In the genomic region with DNA sequence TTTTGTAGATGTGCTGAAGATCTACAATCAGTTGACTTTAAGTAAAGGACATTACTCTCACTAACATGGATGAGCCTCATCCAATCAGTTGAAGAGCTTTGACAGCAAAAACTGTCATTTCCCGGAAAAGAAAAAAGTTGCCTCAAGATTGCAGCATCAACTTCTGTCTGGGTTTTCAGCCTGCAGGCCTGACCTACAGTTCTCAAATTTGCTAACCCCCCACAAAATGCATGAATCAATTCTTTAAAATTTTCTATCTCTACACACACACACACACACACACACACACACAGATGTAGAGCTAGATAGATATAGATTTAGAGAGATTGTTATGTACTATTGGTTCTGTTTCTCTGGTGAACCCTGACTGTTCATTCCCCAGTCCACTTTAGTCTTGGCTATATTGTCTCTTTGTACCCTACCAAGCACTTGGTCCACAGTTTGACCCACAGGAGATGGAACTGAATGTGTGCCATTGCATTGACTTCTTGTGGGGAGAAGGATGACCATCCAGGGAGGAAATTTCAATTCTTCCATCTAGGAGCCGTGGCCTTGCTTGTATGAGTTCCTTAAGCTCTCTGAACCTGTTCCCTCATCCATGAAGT, we compare ENCODE assay signal across 1 cellular context.
TF ChIP-seq lines count a peak whose summit lies in the region.

No MANE protein-coding gene starts in this region.

TF ChIP-seq in K562, 482 proteins besides CTCF, POLR2A, EP300 and RAD21 (continues in another document):
- TF ChIP-seq CCNT2 (IDR thresholded peaks at IDR 0.05; ENCODE audit: borderline replicate concordance, extremely low read depth, insufficient read length, low read depth, low read length) (no peak), TRIM28 (IDR thresholded peaks at IDR 0.05) (no peak), KAT8 (IDR thresholded peaks at IDR 0.05; ENCODE audit: low read depth) (no peak), ZNF197 (CRISPR knock-in tag; IDR thresholded peaks at IDR 0.05; ENCODE audit: low read depth) (no peak; the same call in 1 of the 2 replicates), RBM39 (optimal IDR thresholded peaks at IDR 0.05; ENCODE audit: low read depth, low read length) (no peak), ERF (CRISPR knock-in tag; IDR thresholded peaks at IDR 0.05) (no peak), MAZ (CRISPR knock-in tag; conservative IDR thresholded peaks at IDR 0.05 in 1 of 2, IDR thresholded peaks at IDR 0.05 in 1 of 2) (no peak), ZZZ3 (IDR thresholded peaks at IDR 0.05) (no peak), CTBP1 (IDR thresholded peaks at IDR 0.05; ENCODE audit: borderline replicate concordance) (no peak), ZNF24 (IDR thresholded peaks at IDR 0.05) (no peak), SETDB1 (IDR thresholded peaks at IDR 0.05; ENCODE audit: low read length) (no peak), ZNF212 (CRISPR knock-in tag; IDR thresholded peaks at IDR 0.05) (no peak), FOXJ3 (CRISPR knock-in tag; IDR thresholded peaks at IDR 0.05) (no peak), MYBL2 (IDR thresholded peaks at IDR 0.05; ENCODE audit: low read depth) (no peak), MYBL2 (CRISPR knock-in tag; IDR thresholded peaks at IDR 0.05; ENCODE audit: borderline replicate concordance) (no peak), KDM4B (IDR thresholded peaks at IDR 0.05; ENCODE audit: borderline replicate concordance in 2 of 2, low read depth in 1 of 2) (no peak), NR3C1 (CRISPR knock-in tag; IDR thresholded peaks at IDR 0.05) (no peak), SNRNP70 (optimal IDR thresholded peaks at IDR 0.05; ENCODE audit: low read depth, low read length) (no peak), FOXA1 (IDR thresholded peaks at IDR 0.05; ENCODE audit: borderline replicate concordance) (no peak), GATA2 (CRISPR knock-in tag; IDR thresholded peaks at IDR 0.05) (no peak), NFE2L1 (tag; IDR thresholded peaks at IDR 0.05; ENCODE audit: borderline replicate concordance, low read depth) (no peak), ARNT (IDR thresholded peaks at IDR 0.05) (no peak), NR2C2 (CRISPR knock-in tag; IDR thresholded peaks at IDR 0.05) (no peak), NR2C2 (tag; IDR thresholded peaks at IDR 0.05) (peak; percentile 53; the same call in 1 of the 2 replicates), MBD2 (IDR thresholded peaks at IDR 0.05; ENCODE audit: borderline replicate concordance, low read depth) (no peak), U2AF2 (optimal IDR thresholded peaks at IDR 0.05; ENCODE audit: low read depth, low read length) (no peak), HDAC6 (IDR thresholded peaks at IDR 0.05; ENCODE audit: low read depth, low read length) (no peak), GTF2E2 (tag; IDR thresholded peaks at IDR 0.05) (no peak), CHD1 (IDR thresholded peaks at IDR 0.05; ENCODE audit: low read length) (no peak), MYNN (IDR thresholded peaks at IDR 0.05) (no peak), MYNN (CRISPR knock-in tag; IDR thresholded peaks at IDR 0.05) (no peak)
- TF ChIP-seq, protein P1, sequence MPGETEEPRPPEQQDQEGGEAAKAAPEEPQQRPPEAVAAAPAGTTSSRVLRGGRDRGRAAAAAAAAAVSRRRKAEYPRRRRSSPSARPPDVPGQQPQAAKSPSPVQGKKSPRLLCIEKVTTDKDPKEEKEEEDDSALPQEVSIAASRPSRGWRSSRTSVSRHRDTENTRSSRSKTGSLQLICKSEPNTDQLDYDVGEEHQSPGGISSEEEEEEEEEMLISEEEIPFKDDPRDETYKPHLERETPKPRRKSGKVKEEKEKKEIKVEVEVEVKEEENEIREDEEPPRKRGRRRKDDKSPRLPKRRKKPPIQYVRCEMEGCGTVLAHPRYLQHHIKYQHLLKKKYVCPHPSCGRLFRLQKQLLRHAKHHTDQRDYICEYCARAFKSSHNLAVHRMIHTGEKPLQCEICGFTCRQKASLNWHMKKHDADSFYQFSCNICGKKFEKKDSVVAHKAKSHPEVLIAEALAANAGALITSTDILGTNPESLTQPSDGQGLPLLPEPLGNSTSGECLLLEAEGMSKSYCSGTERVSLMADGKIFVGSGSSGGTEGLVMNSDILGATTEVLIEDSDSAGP (CRISPR knock-in tag; IDR thresholded peaks at IDR 0.05): no peak
- TF ChIP-seq, protein P2, sequence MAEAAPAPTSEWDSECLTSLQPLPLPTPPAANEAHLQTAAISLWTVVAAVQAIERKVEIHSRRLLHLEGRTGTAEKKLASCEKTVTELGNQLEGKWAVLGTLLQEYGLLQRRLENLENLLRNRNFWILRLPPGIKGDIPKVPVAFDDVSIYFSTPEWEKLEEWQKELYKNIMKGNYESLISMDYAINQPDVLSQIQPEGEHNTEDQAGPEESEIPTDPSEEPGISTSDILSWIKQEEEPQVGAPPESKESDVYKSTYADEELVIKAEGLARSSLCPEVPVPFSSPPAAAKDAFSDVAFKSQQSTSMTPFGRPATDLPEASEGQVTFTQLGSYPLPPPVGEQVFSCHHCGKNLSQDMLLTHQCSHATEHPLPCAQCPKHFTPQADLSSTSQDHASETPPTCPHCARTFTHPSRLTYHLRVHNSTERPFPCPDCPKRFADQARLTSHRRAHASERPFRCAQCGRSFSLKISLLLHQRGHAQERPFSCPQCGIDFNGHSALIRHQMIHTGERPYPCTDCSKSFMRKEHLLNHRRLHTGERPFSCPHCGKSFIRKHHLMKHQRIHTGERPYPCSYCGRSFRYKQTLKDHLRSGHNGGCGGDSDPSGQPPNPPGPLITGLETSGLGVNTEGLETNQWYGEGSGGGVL (CRISPR knock-in tag; IDR thresholded peaks at IDR 0.05): no peak
- TF ChIP-seq, protein P3, sequence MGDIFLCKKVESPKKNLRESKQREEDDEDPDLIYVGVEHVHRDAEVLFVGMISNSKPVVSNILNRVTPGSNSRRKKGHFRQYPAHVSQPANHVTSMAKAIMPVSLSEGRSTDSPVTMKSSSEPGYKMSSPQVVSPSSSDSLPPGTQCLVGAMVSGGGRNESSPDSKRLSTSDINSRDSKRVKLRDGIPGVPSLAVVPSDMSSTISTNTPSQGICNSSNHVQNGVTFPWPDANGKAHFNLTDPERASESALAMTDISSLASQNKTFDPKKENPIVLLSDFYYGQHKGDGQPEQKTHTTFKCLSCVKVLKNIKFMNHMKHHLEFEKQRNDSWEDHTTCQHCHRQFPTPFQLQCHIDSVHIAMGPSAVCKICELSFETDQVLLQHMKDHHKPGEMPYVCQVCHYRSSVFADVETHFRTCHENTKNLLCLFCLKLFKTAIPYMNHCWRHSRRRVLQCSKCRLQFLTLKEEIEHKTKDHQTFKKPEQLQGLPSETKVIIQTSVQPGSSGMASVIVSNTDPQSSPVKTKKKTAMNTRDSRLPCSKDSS (IDR thresholded peaks at IDR 0.05; ENCODE audit: low read depth, partially characterized antibody): no peak
- TF ChIP-seq, protein P4, sequence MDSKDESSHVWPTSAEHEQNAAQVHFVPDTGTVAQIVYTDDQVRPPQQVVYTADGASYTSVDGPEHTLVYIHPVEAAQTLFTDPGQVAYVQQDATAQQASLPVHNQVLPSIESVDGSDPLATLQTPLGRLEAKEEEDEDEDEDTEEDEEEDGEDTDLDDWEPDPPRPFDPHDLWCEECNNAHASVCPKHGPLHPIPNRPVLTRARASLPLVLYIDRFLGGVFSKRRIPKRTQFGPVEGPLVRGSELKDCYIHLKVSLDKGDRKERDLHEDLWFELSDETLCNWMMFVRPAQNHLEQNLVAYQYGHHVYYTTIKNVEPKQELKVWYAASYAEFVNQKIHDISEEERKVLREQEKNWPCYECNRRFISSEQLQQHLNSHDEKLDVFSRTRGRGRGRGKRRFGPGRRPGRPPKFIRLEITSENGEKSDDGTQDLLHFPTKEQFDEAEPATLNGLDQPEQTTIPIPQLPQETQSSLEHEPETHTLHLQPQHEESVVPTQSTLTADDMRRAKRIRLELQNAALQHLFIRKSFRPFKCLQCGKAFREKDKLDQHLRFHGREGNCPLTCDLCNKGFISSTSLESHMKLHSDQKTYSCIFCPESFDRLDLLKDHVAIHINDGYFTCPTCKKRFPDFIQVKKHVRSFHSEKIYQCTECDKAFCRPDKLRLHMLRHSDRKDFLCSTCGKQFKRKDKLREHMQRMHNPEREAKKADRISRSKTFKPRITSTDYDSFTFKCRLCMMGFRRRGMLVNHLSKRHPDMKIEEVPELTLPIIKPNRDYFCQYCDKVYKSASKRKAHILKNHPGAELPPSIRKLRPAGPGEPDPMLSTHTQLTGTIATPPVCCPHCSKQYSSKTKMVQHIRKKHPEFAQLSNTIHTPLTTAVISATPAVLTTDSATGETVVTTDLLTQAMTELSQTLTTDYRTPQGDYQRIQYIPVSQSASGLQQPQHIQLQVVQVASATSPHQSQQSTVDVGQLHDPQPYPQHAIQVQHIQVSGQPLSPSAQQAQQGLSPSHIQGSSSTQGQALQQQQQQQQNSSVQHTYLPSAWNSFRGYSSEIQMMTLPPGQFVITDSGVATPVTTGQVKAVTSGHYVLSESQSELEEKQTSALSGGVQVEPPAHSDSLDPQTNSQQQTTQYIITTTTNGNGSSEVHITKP (IDR thresholded peaks at IDR 0.05; ENCODE audit: partially characterized antibody): no peak
- TF ChIP-seq, protein P5, sequence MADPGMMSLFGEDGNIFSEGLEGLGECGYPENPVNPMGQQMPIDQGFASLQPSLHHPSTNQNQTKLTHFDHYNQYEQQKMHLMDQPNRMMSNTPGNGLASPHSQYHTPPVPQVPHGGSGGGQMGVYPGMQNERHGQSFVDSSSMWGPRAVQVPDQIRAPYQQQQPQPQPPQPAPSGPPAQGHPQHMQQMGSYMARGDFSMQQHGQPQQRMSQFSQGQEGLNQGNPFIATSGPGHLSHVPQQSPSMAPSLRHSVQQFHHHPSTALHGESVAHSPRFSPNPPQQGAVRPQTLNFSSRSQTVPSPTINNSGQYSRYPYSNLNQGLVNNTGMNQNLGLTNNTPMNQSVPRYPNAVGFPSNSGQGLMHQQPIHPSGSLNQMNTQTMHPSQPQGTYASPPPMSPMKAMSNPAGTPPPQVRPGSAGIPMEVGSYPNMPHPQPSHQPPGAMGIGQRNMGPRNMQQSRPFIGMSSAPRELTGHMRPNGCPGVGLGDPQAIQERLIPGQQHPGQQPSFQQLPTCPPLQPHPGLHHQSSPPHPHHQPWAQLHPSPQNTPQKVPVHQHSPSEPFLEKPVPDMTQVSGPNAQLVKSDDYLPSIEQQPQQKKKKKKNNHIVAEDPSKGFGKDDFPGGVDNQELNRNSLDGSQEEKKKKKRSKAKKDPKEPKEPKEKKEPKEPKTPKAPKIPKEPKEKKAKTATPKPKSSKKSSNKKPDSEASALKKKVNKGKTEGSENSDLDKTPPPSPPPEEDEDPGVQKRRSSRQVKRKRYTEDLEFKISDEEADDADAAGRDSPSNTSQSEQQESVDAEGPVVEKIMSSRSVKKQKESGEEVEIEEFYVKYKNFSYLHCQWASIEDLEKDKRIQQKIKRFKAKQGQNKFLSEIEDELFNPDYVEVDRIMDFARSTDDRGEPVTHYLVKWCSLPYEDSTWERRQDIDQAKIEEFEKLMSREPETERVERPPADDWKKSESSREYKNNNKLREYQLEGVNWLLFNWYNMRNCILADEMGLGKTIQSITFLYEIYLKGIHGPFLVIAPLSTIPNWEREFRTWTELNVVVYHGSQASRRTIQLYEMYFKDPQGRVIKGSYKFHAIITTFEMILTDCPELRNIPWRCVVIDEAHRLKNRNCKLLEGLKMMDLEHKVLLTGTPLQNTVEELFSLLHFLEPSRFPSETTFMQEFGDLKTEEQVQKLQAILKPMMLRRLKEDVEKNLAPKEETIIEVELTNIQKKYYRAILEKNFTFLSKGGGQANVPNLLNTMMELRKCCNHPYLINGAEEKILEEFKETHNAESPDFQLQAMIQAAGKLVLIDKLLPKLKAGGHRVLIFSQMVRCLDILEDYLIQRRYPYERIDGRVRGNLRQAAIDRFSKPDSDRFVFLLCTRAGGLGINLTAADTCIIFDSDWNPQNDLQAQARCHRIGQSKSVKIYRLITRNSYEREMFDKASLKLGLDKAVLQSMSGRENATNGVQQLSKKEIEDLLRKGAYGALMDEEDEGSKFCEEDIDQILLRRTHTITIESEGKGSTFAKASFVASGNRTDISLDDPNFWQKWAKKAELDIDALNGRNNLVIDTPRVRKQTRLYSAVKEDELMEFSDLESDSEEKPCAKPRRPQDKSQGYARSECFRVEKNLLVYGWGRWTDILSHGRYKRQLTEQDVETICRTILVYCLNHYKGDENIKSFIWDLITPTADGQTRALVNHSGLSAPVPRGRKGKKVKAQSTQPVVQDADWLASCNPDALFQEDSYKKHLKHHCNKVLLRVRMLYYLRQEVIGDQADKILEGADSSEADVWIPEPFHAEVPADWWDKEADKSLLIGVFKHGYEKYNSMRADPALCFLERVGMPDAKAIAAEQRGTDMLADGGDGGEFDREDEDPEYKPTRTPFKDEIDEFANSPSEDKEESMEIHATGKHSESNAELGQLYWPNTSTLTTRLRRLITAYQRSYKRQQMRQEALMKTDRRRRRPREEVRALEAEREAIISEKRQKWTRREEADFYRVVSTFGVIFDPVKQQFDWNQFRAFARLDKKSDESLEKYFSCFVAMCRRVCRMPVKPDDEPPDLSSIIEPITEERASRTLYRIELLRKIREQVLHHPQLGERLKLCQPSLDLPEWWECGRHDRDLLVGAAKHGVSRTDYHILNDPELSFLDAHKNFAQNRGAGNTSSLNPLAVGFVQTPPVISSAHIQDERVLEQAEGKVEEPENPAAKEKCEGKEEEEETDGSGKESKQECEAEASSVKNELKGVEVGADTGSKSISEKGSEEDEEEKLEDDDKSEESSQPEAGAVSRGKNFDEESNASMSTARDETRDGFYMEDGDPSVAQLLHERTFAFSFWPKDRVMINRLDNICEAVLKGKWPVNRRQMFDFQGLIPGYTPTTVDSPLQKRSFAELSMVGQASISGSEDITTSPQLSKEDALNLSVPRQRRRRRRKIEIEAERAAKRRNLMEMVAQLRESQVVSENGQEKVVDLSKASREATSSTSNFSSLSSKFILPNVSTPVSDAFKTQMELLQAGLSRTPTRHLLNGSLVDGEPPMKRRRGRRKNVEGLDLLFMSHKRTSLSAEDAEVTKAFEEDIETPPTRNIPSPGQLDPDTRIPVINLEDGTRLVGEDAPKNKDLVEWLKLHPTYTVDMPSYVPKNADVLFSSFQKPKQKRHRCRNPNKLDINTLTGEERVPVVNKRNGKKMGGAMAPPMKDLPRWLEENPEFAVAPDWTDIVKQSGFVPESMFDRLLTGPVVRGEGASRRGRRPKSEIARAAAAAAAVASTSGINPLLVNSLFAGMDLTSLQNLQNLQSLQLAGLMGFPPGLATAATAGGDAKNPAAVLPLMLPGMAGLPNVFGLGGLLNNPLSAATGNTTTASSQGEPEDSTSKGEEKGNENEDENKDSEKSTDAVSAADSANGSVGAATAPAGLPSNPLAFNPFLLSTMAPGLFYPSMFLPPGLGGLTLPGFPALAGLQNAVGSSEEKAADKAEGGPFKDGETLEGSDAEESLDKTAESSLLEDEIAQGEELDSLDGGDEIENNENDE (IDR thresholded peaks at IDR 0.05; ENCODE audit: low read depth, low read length): no peak
- TF ChIP-seq, protein P6, sequence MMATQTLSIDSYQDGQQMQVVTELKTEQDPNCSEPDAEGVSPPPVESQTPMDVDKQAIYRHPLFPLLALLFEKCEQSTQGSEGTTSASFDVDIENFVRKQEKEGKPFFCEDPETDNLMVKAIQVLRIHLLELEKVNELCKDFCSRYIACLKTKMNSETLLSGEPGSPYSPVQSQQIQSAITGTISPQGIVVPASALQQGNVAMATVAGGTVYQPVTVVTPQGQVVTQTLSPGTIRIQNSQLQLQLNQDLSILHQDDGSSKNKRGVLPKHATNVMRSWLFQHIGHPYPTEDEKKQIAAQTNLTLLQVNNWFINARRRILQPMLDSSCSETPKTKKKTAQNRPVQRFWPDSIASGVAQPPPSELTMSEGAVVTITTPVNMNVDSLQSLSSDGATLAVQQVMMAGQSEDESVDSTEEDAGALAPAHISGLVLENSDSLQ (IDR thresholded peaks at IDR 0.05): peak; percentile 39; the same call in 1 of the 2 replicates
